Comparison of ENCODE assay signal across 36 cellular contexts in genomic region chr17:76341301-76341700, GRCh38.
"Had no signal": no experiment of that assay in that cellular context is flagged by ENCODE, and none has a peak within 500 bp of the region (broad histone marks: within the 10 kb centered on the region; RNA-seq: fewer than 3 reads in every experiment).

No MANE protein-coding gene starts in this region.

- ATAC-seq: activated CD8-positive, alpha-beta T cell treated with anti-CD3 and anti-CD28 coated beads for 36 hours; activated naive CD8-positive, alpha-beta T cell treated with anti-CD3 and anti-CD28 coated beads, Interleukin-2, amount 50 U/mL, for 24 hours had no signal

- H3K4me3 Mint-ChIP-seq: activated B cell treated with CpG ODN at 0.5 μM for 24 hours; activated CD4-positive, alpha-beta memory T cell treated with anti-CD3 and anti-CD28 coated beads for 36 hours; activated CD4-positive, alpha-beta T cell treated with anti-CD3 and anti-CD28 coated beads, Interleukin-2, amount 10 ng/mL, durations not matched to agents 24 days and 14 days; activated CD8-positive, alpha-beta T cell treated with anti-CD3 and anti-CD28 coated beads for 36 hours; activated naive CD4-positive, alpha-beta T cell treated with anti-CD3 and anti-CD28 coated beads, Interleukin-2, amount 10 ng/mL, durations not matched to agents 7 days and 5 days; activated naive CD4-positive, alpha-beta T cell treated with anti-CD3 and anti-CD28 coated beads, Interleukin-2, amount 50 U/mL, for 24 hours; activated naive CD8-positive, alpha-beta T cell; activated naive CD8-positive, alpha-beta T cell treated with anti-CD3 and anti-CD28 coated beads, Interleukin-2, amount 10 ng/mL, durations not matched to agents 7 days and 5 days; activated naive CD8-positive, alpha-beta T cell treated with anti-CD3 and anti-CD28 coated beads, Interleukin-2, amount 50 U/mL, for 24 hours; activated T-cell treated with anti-CD3 and anti-CD28 coated beads, Interleukin-2, amount 50 U/mL, for 24 hours; brain; central memory CD8-positive, alpha-beta T cell; T-helper 1 cell treated with Interleukin-12 subunit alpha and Interleukin-12 subunit beta and Interleukin-4 antibody, amounts not matched to agents 30 μg/mL and 1 μg/mL, for 36 hours; T-helper 2 cell treated with Interferon-gamma antibody and Interleukin-4, amounts not matched to agents 5 μg/mL and 100 μg/mL, for 36 hours had no signal

- H3K27me3 Mint-ChIP-seq: activated B cell treated with CpG ODN at 0.5 μM for 24 hours; activated CD4-positive, alpha-beta memory T cell treated with anti-CD3 and anti-CD28 coated beads for 36 hours; activated CD4-positive, alpha-beta T cell treated with anti-CD3 and anti-CD28 coated beads, Interleukin-2, amount 10 ng/mL, durations not matched to agents 24 days and 14 days; activated CD8-positive, alpha-beta T cell treated with anti-CD3 and anti-CD28 coated beads for 36 hours; activated naive CD4-positive, alpha-beta T cell treated with anti-CD3 and anti-CD28 coated beads, Interleukin-2, amount 10 ng/mL, durations not matched to agents 7 days and 5 days; activated naive CD4-positive, alpha-beta T cell treated with anti-CD3 and anti-CD28 coated beads, Interleukin-2, amount 50 U/mL, for 24 hours; activated naive CD8-positive, alpha-beta T cell; activated naive CD8-positive, alpha-beta T cell treated with anti-CD3 and anti-CD28 coated beads, Interleukin-2, amount 10 ng/mL, durations not matched to agents 7 days and 5 days; activated naive CD8-positive, alpha-beta T cell treated with anti-CD3 and anti-CD28 coated beads, Interleukin-2, amount 50 U/mL, for 24 hours; activated T-cell treated with anti-CD3 and anti-CD28 coated beads, Interleukin-2, amount 50 U/mL, for 24 hours; brain; central memory CD8-positive, alpha-beta T cell had no signal

- H3K27ac ChIP-seq: ascending aorta, cardiac muscle cell, VCaP had no signal

- H3K27me3 ChIP-seq: ascending aorta, cardiac muscle cell had no signal

- H3K4me3 ChIP-seq: ascending aorta, cardiac muscle cell had no signal

- H3K4me1 Mint-ChIP-seq: activated B cell treated with CpG ODN at 0.5 μM for 24 hours; activated naive CD8-positive, alpha-beta T cell treated with anti-CD3 and anti-CD28 coated beads, Interleukin-2, amount 50 U/mL, for 24 hours had no signal

- H3K9me3 ChIP-seq: ascending aorta had no signal

- FAIRE-seq: bronchial epithelial cell, TTC549 had no signal

- H3K27ac Mint-ChIP-seq: activated B cell treated with CpG ODN at 0.5 μM for 24 hours; activated CD4-positive, alpha-beta memory T cell treated with anti-CD3 and anti-CD28 coated beads for 36 hours; activated CD4-positive, alpha-beta T cell treated with anti-CD3 and anti-CD28 coated beads, Interleukin-2, amount 10 ng/mL, durations not matched to agents 24 days and 14 days; activated CD8-positive, alpha-beta T cell treated with anti-CD3 and anti-CD28 coated beads for 36 hours; activated naive CD4-positive, alpha-beta T cell treated with anti-CD3 and anti-CD28 coated beads, Interleukin-2, amount 10 ng/mL, durations not matched to agents 7 days and 5 days; activated naive CD4-positive, alpha-beta T cell treated with anti-CD3 and anti-CD28 coated beads, Interleukin-2, amount 50 U/mL, for 24 hours; activated naive CD8-positive, alpha-beta T cell; activated naive CD8-positive, alpha-beta T cell treated with anti-CD3 and anti-CD28 coated beads, Interleukin-2, amount 10 ng/mL, durations not matched to agents 7 days and 5 days; activated naive CD8-positive, alpha-beta T cell treated with anti-CD3 and anti-CD28 coated beads, Interleukin-2, amount 50 U/mL, for 24 hours; activated T-cell treated with anti-CD3 and anti-CD28 coated beads, Interleukin-2, amount 50 U/mL, for 24 hours; activated T-helper 2 cell treated with anti-CD3 and anti-CD28 coated beads, Interferon-gamma antibody, Interleukin-2, Interleukin-4, amounts not matched to agents 10 μg/mL and 5 μg/mL and 100 μg/mL, durations not matched to agents 14 hours and 24 hours and 36 hours; brain; T-helper 1 cell treated with Interleukin-12 subunit alpha and Interleukin-12 subunit beta and Interleukin-4 antibody, amounts not matched to agents 30 μg/mL and 1 μg/mL, for 36 hours; T-helper 2 cell treated with Interferon-gamma antibody and Interleukin-4, amounts not matched to agents 5 μg/mL and 100 μg/mL, for 36 hours had no signal

- DNase-seq: activated B cell treated with CpG ODN at 0.5 μM for 24 hours; activated CD4-positive, alpha-beta memory T cell treated with anti-CD3 and anti-CD28 coated beads for 36 hours; activated CD4-positive, alpha-beta T cell treated with anti-CD3 and anti-CD28 coated beads for 4 hours; activated CD4-positive, alpha-beta T cell treated with anti-CD3 and anti-CD28 coated beads, Interleukin-2, amount 10 ng/mL, durations not matched to agents 24 days and 14 days; activated CD4-positive, alpha-beta T cell treated with anti-CD3 and anti-CD28 coated beads, Interleukin-2, amount 50 U/mL, for 1 hour; activated CD4-positive, alpha-beta T cell treated with anti-CD3 and anti-CD28 coated beads, Interleukin-2, amount 50 U/mL, for 4 hours; activated CD4-positive, CD25-positive, alpha-beta regulatory T cell treated with anti-CD3 and anti-CD28 coated beads, Interleukin-2, amount 50 U/mL, for 72 hours; activated CD8-positive, alpha-beta memory T cell treated with anti-CD3 and anti-CD28 coated beads, Interleukin-2, amount 50 U/mL, for 4 hours; activated CD8-positive, alpha-beta T cell treated with anti-CD3 and anti-CD28 coated beads for 36 hours; activated effector memory CD4-positive, alpha-beta T cell treated with Interleukin-2 at 50 U/mL for 16 hours; activated gamma-delta T cell; activated naive CD4-positive, alpha-beta T cell treated with anti-CD3 and anti-CD28 coated beads, Interleukin-2, amount 10 ng/mL, durations not matched to agents 7 days and 5 days; activated naive CD4-positive, alpha-beta T cell treated with Interleukin-2 at 50 U/mL for 16 hours; activated naive CD8-positive, alpha-beta T cell treated with anti-CD3 and anti-CD28 coated beads, Interleukin-2, amount 10 ng/mL, durations not matched to agents 7 days and 5 days; activated naive CD8-positive, alpha-beta T cell treated with anti-CD3 and anti-CD28 coated beads, Interleukin-2, amount 50 U/mL, for 24 hours; activated T-cell treated with anti-CD3 and anti-CD28 coated beads, Interleukin-2, amount 50 U/mL, for 24 hours; activated T-cell treated with anti-CD3 and anti-CD28 coated beads, Interleukin-2, amount 50 U/mL, for 48 hours; amygdala; anterior cingulate cortex; caudate nucleus; cerebellar nuclear complex; T-helper 1 cell; T-helper 2 cell; T-helper 9 cell had no signal

- H3K9me3 Mint-ChIP-seq: activated B cell treated with CpG ODN at 0.5 μM for 24 hours; activated CD4-positive, alpha-beta memory T cell treated with anti-CD3 and anti-CD28 coated beads for 36 hours; activated CD4-positive, alpha-beta T cell treated with anti-CD3 and anti-CD28 coated beads, Interleukin-2, amount 10 ng/mL, durations not matched to agents 24 days and 14 days; activated CD8-positive, alpha-beta T cell treated with anti-CD3 and anti-CD28 coated beads for 36 hours; activated naive CD4-positive, alpha-beta T cell treated with anti-CD3 and anti-CD28 coated beads, Interleukin-2, amount 10 ng/mL, durations not matched to agents 7 days and 5 days; activated naive CD4-positive, alpha-beta T cell treated with anti-CD3 and anti-CD28 coated beads, Interleukin-2, amount 50 U/mL, for 24 hours; activated naive CD8-positive, alpha-beta T cell treated with anti-CD3 and anti-CD28 coated beads, Interleukin-2, amount 10 ng/mL, durations not matched to agents 7 days and 5 days; activated naive CD8-positive, alpha-beta T cell treated with anti-CD3 and anti-CD28 coated beads, Interleukin-2, amount 50 U/mL, for 24 hours; activated T-cell treated with anti-CD3 and anti-CD28 coated beads, Interleukin-2, amount 50 U/mL, for 24 hours; activated T-helper 2 cell treated with anti-CD3 and anti-CD28 coated beads, Interferon-gamma antibody, Interleukin-2, Interleukin-4, amounts not matched to agents 10 μg/mL and 5 μg/mL and 100 μg/mL, durations not matched to agents 14 hours and 24 hours and 36 hours; brain; central memory CD8-positive, alpha-beta T cell; T-helper 1 cell treated with Interleukin-12 subunit alpha and Interleukin-12 subunit beta and Interleukin-4 antibody, amounts not matched to agents 30 μg/mL and 1 μg/mL, for 36 hours; T-helper 2 cell treated with Interferon-gamma antibody and Interleukin-4, amounts not matched to agents 5 μg/mL and 100 μg/mL, for 36 hours had no signal
